Comparison of ENCODE assay signal across 19 cellular contexts in the genomic region with DNA sequence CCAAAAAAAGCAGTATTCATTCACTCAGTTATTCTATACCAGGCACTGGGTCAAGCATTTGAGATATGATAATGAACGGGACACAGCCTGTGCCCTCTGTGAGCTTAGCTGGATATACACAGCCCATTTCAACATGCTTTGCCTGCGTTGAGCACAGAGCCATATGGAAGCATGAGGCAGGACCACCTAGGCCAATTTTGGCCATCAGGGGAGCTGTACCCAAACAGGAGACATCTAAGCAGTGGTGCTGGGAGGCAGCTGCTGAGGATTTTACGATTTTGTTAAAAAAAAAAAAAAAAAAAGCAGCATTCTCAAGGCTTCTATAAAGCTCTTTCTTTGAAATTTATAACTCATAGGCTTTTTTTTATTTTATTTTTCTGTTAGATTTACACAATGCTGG.
DNase-seq lines count a peak whose midpoint lies in the region; ATAC-seq and TF ChIP-seq lines count a peak whose summit lies in the region.
"Had no signal": no experiment of that assay in that cellular context is flagged by ENCODE, and none has a peak within 500 bp of the region (broad histone marks: within the 10 kb centered on the region; RNA-seq: fewer than 3 reads in every experiment).

No MANE protein-coding gene starts in this region.

- POLR2A ChIA-PET in AG04449 (lab: Yijun Ruan, JAX): no interaction called here

- ATAC-seq in HG03342 (IDR thresholded peaks at IDR 0.05; ENCODE audit: unreplicated experiment) (no peak), HG03280 (IDR thresholded peaks at IDR 0.05; ENCODE audit: unreplicated experiment) (no peak)
- ATAC-seq: activated CD8-positive, alpha-beta memory T cell treated with anti-CD3 and anti-CD28 coated beads, Interleukin-2, amount 10 ng/mL, durations not matched to agents 7 days and 5 days; effector memory CD8-positive, alpha-beta T cell; gastrocnemius medialis; pancreas; T-cell had no signal

- DNase-seq in AG04449 (ENCODE audit: low read depth, low spot score): no peak
- DNase-seq in SK-N-DZ (ENCODE audit: low spot score): peak; percentile 28
- DNase-seq in iPS DF 19.7 (ENCODE audit: low read depth, low spot score): peak; percentile 23
- no peak for DNase-seq in MV-4-11 (lab: John Stamatoyannopoulos, UW)
- DNase-seq in activated CD4-positive, CD25-positive, alpha-beta regulatory T cell treated with anti-CD3 and anti-CD28 coated beads, Interleukin-2, amount 50 U/mL, for 72 hours: no peak
- DNase-seq: activated B cell treated with CpG ODN at 0.5 μM for 24 hours; activated CD8-positive, alpha-beta memory T cell treated with anti-CD3 and anti-CD28 coated beads, Interleukin-2, amount 10 ng/mL, durations not matched to agents 7 days and 5 days; activated naive CD4-positive, alpha-beta T cell treated with Interleukin-2 at 50 U/mL for 16 hours; DMS79 treated with DMSO at 0.1 percent for 48 hours; effector memory CD8-positive, alpha-beta T cell; gastrocnemius medialis; pancreas; Peyer's patch; T-cell had no signal

- TF ChIP-seq CTCF in AG04449 (IDR thresholded peaks at IDR 0.05; ENCODE audit: insufficient read depth, low read length, missing control alignments) (peak; percentile 20), GM12875 (IDR thresholded peaks at IDR 0.05; ENCODE audit: borderline replicate concordance, insufficient read depth, low read depth, low read length) (peak; percentile 9; the same call in 1 of the 2 replicates)

- H3K4me3 ChIP-seq in AG04449 (ENCODE audit: low read depth, low read length) (no peak overlapping the region), GM12875 (ENCODE audit: low read depth, low read length) (no peak overlapping the region)
- H3K4me3 ChIP-seq: breast epithelium, gastrocnemius medialis, pancreas, Peyer's patch, suprapubic skin had no signal

- CTCF ChIA-PET in AG04449 (lab: Yijun Ruan, JAX): interaction anchor here (0.7 to 0.8 kb wide), 4 partner anchors 10 to 205 kb away, joined by 3 read pairs; no protein-coding TSS in a partner anchor

Comparison
In these comparisons a context has a peak if more than half of its experiments do, and no peak if none do; other contexts are left out.
1. DNase-seq: peak in SK-N-DZ (single experiment) and iPS DF 19.7 (single experiment); none in AG04449 (single experiment), MV-4-11 (single experiment) and activated CD4-positive, CD25-positive, alpha-beta regulatory T cell treated with anti-CD3 and anti-CD28 coated beads, Interleukin-2, amount 50 U/mL, for 72 hours (single experiment).